8 cellular contexts compared by ENCODE assay signal in the genomic region with DNA sequence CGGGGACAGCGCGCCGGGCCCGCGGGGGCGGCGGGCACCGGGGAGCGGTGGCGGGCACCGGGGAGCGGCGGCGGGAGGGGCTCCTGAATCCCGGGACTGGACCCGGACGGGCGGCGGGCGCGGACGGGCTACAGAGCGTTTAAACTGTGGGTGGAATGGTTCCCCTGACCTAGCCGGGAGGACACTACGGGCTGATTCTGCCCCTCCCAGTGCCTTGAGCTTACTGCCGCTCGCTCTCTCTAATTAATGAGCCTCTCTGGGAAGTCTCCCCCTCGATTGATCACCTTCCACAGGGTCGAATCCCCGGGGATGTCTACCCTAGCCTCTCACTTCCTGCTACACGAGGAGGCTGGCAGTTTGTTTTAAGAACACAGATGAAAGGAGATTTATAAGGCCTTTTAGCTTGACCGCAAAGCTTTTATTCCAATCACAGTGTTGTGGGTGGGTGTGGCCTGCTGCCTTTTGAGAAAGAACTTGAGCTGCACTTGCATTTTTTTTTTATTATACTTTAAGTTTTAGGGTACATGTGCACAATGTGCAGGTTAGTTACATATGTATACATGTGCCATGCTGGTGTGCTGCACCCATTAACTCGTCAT. TPM values are rescaled to one million over a fixed set of nuclear protein-coding genes. Genes with fewer than 3 reads are reported as not detected.
DNase-seq lines count a peak whose midpoint lies in the region; ATAC-seq and TF ChIP-seq lines count a peak whose summit lies in the region.

No MANE protein-coding gene starts in this region.

- intact Hi-C loops in activated B cell treated with CpG ODN at 0.5 μM for 24 hours (cut with micrococcal nuclease), result no loop called here

- peak overlapping the region; percentile 68 for H3K4me3 ChIP-seq in iPS-15b (ENCODE audit: low read depth, low read length)
- peak overlapping the region; percentile 68 for H3K4me3 ChIP-seq in smooth muscle cell

- H3K9me3 ChIP-seq in iPS-15b (ENCODE audit: control insufficient read depth, insufficient read depth, low read length) (no peaks in the 10 kb centered on the region), smooth muscle cell (replicated peaks; ENCODE audit: low read depth) (no peaks in the 10 kb centered on the region)

- H3K27me3 Mint-ChIP-seq in activated B cell treated with CpG ODN at 0.5 μM for 24 hours, result peaks cover 40% of the 10 kb centered on the region

- peak overlapping the region; percentile 76 for H3K4me3 Mint-ChIP-seq in activated B cell treated with CpG ODN at 0.5 μM for 24 hours

- H3F3A ChIP-seq in smooth muscle cell (ENCODE audit: low read depth), result no peaks in the 10 kb centered on the region

- WGBS in smooth muscle cell (ENCODE audit: low lambda C conversion rate), result 3% methylated on average over 12 of the region's 34 CpGs

- no peak overlapping the region for H3K27ac Mint-ChIP-seq in activated B cell treated with CpG ODN at 0.5 μM for 24 hours

- H4K20me1 ChIP-seq in smooth muscle cell (ENCODE audit: low read depth), result no peaks in the 10 kb centered on the region

- CTCF ChIA-PET in activated B cell treated with CpG ODN at 0.5 μM for 24 hours (lab: Charles Lee), result no interaction called here

- no peaks in the 10 kb centered on the region for H3K79me2 ChIP-seq in smooth muscle cell (ENCODE audit: low read depth)

- peak overlapping the region; percentile 95 for H2AFZ ChIP-seq in smooth muscle cell (ENCODE audit: low read depth)

- H3K27ac ChIP-seq in C4-2B (peak overlapping the region; percentile 39), smooth muscle cell (ENCODE audit: low read depth) (no peak overlapping the region)

- H3K36me3 ChIP-seq in iPS-15b (ENCODE audit: control insufficient read depth, insufficient read depth, low read length), result no peaks in the 10 kb centered on the region
- no peaks in the 10 kb centered on the region for H3K36me3 ChIP-seq in smooth muscle cell (ENCODE audit: low read depth)

- H3K27me3 ChIP-seq in iPS-15b (ENCODE audit: control insufficient read depth, insufficient read depth, low read length) (peaks cover 25% of the 10 kb centered on the region), smooth muscle cell (ENCODE audit: low read depth) (peaks cover 4% of the 10 kb centered on the region)

- peaks cover 11% of the 10 kb centered on the region for H3K4me1 Mint-ChIP-seq in activated B cell treated with CpG ODN at 0.5 μM for 24 hours

- no peaks in the 10 kb centered on the region for H3K4me1 ChIP-seq in iPS-15b (ENCODE audit: control insufficient read depth, insufficient read depth, low read length)
- peaks cover 3% of the 10 kb centered on the region for H3K4me1 ChIP-seq in smooth muscle cell (ENCODE audit: low read depth)

- H3K9ac ChIP-seq in iPS-15b (ENCODE audit: low read depth, low read length) (no peak overlapping the region), smooth muscle cell (ENCODE audit: low read depth) (no peak overlapping the region)

- ATAC-seq in HG02678 (IDR thresholded peaks at IDR 0.05; ENCODE audit: unreplicated experiment) (peak; percentile 13), activated B cell treated with CpG ODN at 0.5 μM for 24 hours (ENCODE audit: low read depth) (no peak), HG03175 (IDR thresholded peaks at IDR 0.05; ENCODE audit: unreplicated experiment) (no peak)

- peaks cover 6% of the 10 kb centered on the region for H3K9me3 Mint-ChIP-seq in activated B cell treated with CpG ODN at 0.5 μM for 24 hours

- H3K36me3 Mint-ChIP-seq in activated B cell treated with CpG ODN at 0.5 μM for 24 hours (ENCODE audit: low read depth), result no peaks in the 10 kb centered on the region

- POLR2A ChIA-PET in activated B cell treated with CpG ODN at 0.5 μM for 24 hours (lab: Charles Lee), result no interaction called here

- no peak for DNase-seq in activated B cell treated with CpG ODN at 0.5 μM for 24 hours
- DNase-seq in smooth muscle cell (lab: John Stamatoyannopoulos, UW; ENCODE audit: unreplicated experiment), result no peak
- DNase-seq in superior temporal gyrus (ENCODE audit: extremely low spot score), result no peak
- no peak for DNase-seq in hippocampal formation (lab: John Stamatoyannopoulos, UW)

- TF ChIP-seq CTCF in C4-2B (conservative IDR thresholded peaks at IDR 0.05) (no peak), activated B cell treated with CpG ODN at 0.5 μM for 24 hours (IDR thresholded peaks at IDR 0.05) (no peak), smooth muscle cell (IDR thresholded peaks at IDR 0.05; ENCODE audit: borderline replicate concordance, insufficient read depth, poor library complexity, severe bottlenecking) (no peak)

- H3K4me2 ChIP-seq in smooth muscle cell, result peak overlapping the region; percentile 91

RNA-seq across cellular contexts. Expression of a gene that starts 1.0 kb away (rescaled TPM):
- total RNA-seq in activated B cell treated with CpG ODN at 0.5 μM for 24 hours (0.22 TPM in 1 of 2 replicates, not detected in the other), smooth muscle cell (3.0 and 5.8 TPM in 2 replicates)
- polyA plus RNA-seq in smooth muscle cell, result 1.6 TPM in 2 replicates
